15 cellular contexts compared by ENCODE assay signal in the genomic region with DNA sequence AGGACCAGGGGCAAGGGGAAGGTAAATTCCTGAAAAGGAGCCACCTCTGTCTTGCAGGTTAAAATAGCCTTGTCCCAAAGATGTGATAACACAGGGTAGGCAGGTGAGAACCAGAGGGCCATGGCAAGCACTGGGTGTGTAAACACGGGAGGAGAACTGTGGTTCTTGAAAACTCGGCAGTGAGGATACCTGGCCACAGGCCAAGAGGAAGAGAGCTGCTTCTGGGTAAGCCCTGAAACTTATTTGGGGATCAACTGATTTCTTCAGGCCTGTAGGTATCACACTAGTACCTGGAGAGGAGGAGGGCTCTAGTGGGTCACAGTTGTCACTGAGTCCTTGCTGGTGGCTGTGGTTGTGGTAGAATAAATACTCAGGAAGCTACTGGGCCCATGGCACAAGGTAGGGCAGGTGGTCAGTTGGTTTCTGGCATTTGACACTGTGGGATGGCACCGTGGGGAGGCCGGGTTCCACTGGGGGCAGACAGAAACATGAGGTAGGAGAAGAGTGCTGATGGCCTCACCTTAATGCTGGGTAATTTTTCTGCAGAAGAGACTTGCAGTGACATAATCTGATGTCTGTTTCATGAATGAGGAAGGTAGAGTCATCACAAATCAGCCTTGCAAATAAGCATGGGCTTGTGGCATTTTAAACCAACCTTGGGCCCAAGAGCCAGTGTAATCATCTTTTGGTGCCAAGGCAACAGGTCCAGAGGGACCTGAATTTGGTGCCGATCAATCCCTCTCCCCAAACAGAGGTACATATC. TPM values are rescaled to one million over a fixed set of nuclear protein-coding genes. Genes with fewer than 3 reads are reported as not detected.
A peak's percentile ranks its signal among the peaks of the same experiment; 100 is the strongest.
DNase-seq lines count a peak whose midpoint lies in the region; ATAC-seq lines count a peak whose summit lies in the region.
"Had no signal": no experiment of that assay in that cellular context is flagged by ENCODE, and none has a peak within 500 bp of the region (broad histone marks: within the 10 kb centered on the region; RNA-seq: fewer than 3 reads in every experiment).

No MANE protein-coding gene starts in this region.

- CTCF ChIA-PET in activated naive CD4-positive, alpha-beta T cell treated with anti-CD3 and anti-CD28 coated beads for 36 hours (lab: Charles Lee), result interaction anchor here (0.8 to 1.0 kb wide), 2 partner anchors 50 to 64 kb away, joined by 3 read pairs; partner anchors contain the start of gene RNF141

- no peak overlapping the region for H3K4me3 Mint-ChIP-seq in activated naive CD4-positive, alpha-beta T cell treated with anti-CD3 and anti-CD28 coated beads, Interleukin-2, amount 50 U/mL, for 24 hours
- H3K4me3 Mint-ChIP-seq in activated naive CD4-positive, alpha-beta T cell treated with anti-CD3 and anti-CD28 coated beads for 36 hours, result no peak overlapping the region
- H3K4me3 Mint-ChIP-seq: activated CD4-positive, alpha-beta T cell treated with anti-CD3 and anti-CD28 coated beads, Interleukin-2, amount 10 ng/mL, durations not matched to agents 7 days and 5 days had no signal

- DNase-seq in activated naive CD4-positive, alpha-beta T cell treated with anti-CD3 and anti-CD28 coated beads for 36 hours, result no peak
- peak; percentile 26 to 52 for DNase-seq in NCI-H526 (lab: John Stamatoyannopoulos, UW)
- DNase-seq in substantia nigra (lab: John Stamatoyannopoulos, UW), result peak in 4 of 49 donors; percentile 18 to 28 (median 20)
- no peak for DNase-seq in HUDEP-2 (lab: John Stamatoyannopoulos, UW; ENCODE audit: unreplicated experiment in 76 of 76)
- DNase-seq: activated CD4-positive, alpha-beta T cell treated with anti-CD3 and anti-CD28 coated beads, Interleukin-2, amount 10 ng/mL, durations not matched to agents 7 days and 5 days; DMS 273 treated with DMSO at 0.1 percent for 48 hours; erythroblast; NCI-H1092; SIG-M5; stomach had no signal

- H3K27ac ChIP-seq in substantia nigra (ENCODE audit: low read depth, low read length, poor library complexity, severe bottlenecking), result peak overlapping the region; percentile 71
- H3K27ac ChIP-seq: coronary artery, stomach had no signal

- peak overlapping the region; percentile 70 for H3K27ac Mint-ChIP-seq in activated naive CD4-positive, alpha-beta T cell treated with anti-CD3 and anti-CD28 coated beads, Interleukin-2, amount 50 U/mL, for 24 hours
- no peak overlapping the region for H3K27ac Mint-ChIP-seq in activated naive CD4-positive, alpha-beta T cell treated with anti-CD3 and anti-CD28 coated beads for 36 hours
- H3K27ac Mint-ChIP-seq: activated CD4-positive, alpha-beta T cell treated with anti-CD3 and anti-CD28 coated beads, Interleukin-2, amount 10 ng/mL, durations not matched to agents 7 days and 5 days had no signal

- H3K27me3 Mint-ChIP-seq in activated naive CD4-positive, alpha-beta T cell treated with anti-CD3 and anti-CD28 coated beads, Interleukin-2, amount 50 U/mL, for 24 hours, result no peaks in the 10 kb centered on the region
- no peaks in the 10 kb centered on the region for H3K27me3 Mint-ChIP-seq in activated naive CD4-positive, alpha-beta T cell treated with anti-CD3 and anti-CD28 coated beads for 36 hours (ENCODE audit: low read depth)
- H3K27me3 Mint-ChIP-seq: activated CD4-positive, alpha-beta T cell treated with anti-CD3 and anti-CD28 coated beads, Interleukin-2, amount 10 ng/mL, durations not matched to agents 7 days and 5 days had no signal

- no peaks in the 10 kb centered on the region for H3K9me3 Mint-ChIP-seq in activated naive CD4-positive, alpha-beta T cell treated with anti-CD3 and anti-CD28 coated beads, Interleukin-2, amount 50 U/mL, for 24 hours
- no peaks in the 10 kb centered on the region for H3K9me3 Mint-ChIP-seq in activated naive CD4-positive, alpha-beta T cell treated with anti-CD3 and anti-CD28 coated beads for 36 hours
- H3K9me3 Mint-ChIP-seq: activated CD4-positive, alpha-beta T cell treated with anti-CD3 and anti-CD28 coated beads, Interleukin-2, amount 10 ng/mL, durations not matched to agents 7 days and 5 days had no signal

- H3K4me1 Mint-ChIP-seq in activated naive CD4-positive, alpha-beta T cell treated with anti-CD3 and anti-CD28 coated beads, Interleukin-2, amount 50 U/mL, for 24 hours, result peaks cover 34% of the 10 kb centered on the region
- peaks cover 2% of the 10 kb centered on the region for H3K4me1 Mint-ChIP-seq in activated naive CD4-positive, alpha-beta T cell treated with anti-CD3 and anti-CD28 coated beads for 36 hours (ENCODE audit: low read depth)

- peaks cover 6% of the 10 kb centered on the region for H3K36me3 Mint-ChIP-seq in activated naive CD4-positive, alpha-beta T cell treated with anti-CD3 and anti-CD28 coated beads, Interleukin-2, amount 50 U/mL, for 24 hours
- H3K36me3 Mint-ChIP-seq in activated naive CD4-positive, alpha-beta T cell treated with anti-CD3 and anti-CD28 coated beads for 36 hours (ENCODE audit: low read depth), result peaks cover 1% of the 10 kb centered on the region

- ATAC-seq in esophagus mucosa (peak; percentile 52), HG03520 (IDR thresholded peaks at IDR 0.05; ENCODE audit: unreplicated experiment) (no peak), HG03196 (IDR thresholded peaks at IDR 0.05; ENCODE audit: unreplicated experiment) (no peak)

- intact Hi-C loops in activated naive CD4-positive, alpha-beta T cell treated with anti-CD3 and anti-CD28 coated beads for 36 hours (cut with micrococcal nuclease), result no loop called here

RNA-seq across cellular contexts. Expression of gene AMPD3, which starts 22.0 kb away (rescaled TPM):
- total RNA-seq in activated naive CD4-positive, alpha-beta T cell treated with anti-CD3 and anti-CD28 coated beads for 36 hours, result 10 to 100 TPM; 11.5 to 13.0 TPM
- 16.2 TPM for total RNA-seq in esophagus mucosa

Comparison
In these comparisons a context has a peak if more than half of its experiments do, and no peak if none do; other contexts are left out.
1. DNase-seq: peak in NCI-H526 (2 of 2); none in activated naive CD4-positive, alpha-beta T cell treated with anti-CD3 and anti-CD28 coated beads for 36 hours (single experiment) and HUDEP-2 (0 of 76).